15 cellular contexts compared by ENCODE assay signal in genomic region chr5:160496334-160496733, GRCh38.
DNase-seq lines count a peak whose midpoint lies in the region; ATAC-seq lines count a peak whose summit lies in the region.
"Had no signal": no experiment of that assay in that cellular context is flagged by ENCODE, and none has a peak within 500 bp of the region (broad histone marks: within the 10 kb centered on the region; RNA-seq: fewer than 3 reads in every experiment).

No MANE protein-coding gene starts in this region.

- ATAC-seq in GM18498 (IDR thresholded peaks at IDR 0.05; ENCODE audit: unreplicated experiment) (peak; percentile 44), GM18909 (IDR thresholded peaks at IDR 0.05; ENCODE audit: poor library complexity, unreplicated experiment) (peak; percentile 56), HG02623 (IDR thresholded peaks at IDR 0.05; ENCODE audit: unreplicated experiment) (peak; percentile 51), HG03571 (IDR thresholded peaks at IDR 0.05; ENCODE audit: unreplicated experiment) (peak; percentile 41), left lobe of liver (no peak)

- DNase-seq in NCI-H526 (lab: John Stamatoyannopoulos, UW) (no peak), left lobe of liver (ENCODE audit: low spot score) (no peak), middle frontal gyrus (ENCODE audit: extremely low spot score, low spot score) (no peak), SHP77 treated with DMSO at 0.1 percent for 48 hours (lab: John Stamatoyannopoulos, UW) (no peak)
- DNase-seq: CD8-positive, alpha-beta memory T cell; endodermal cell; GDM1; NCI-H1417 treated with DMSO at 0.1 percent for 48 hours; NCI-H510A treated with DMSO at 0.1 percent for 48 hours; RPMI8226; transverse colon had no signal
